ENCODE assay signal across 1 cellular context in genomic region chr22:22431271-22432220, GRCh38.
TF ChIP-seq lines count a peak whose summit lies in the region.

No MANE protein-coding gene starts in this region.

TF ChIP-seq in endothelial cell of umbilical vein, 7 proteins besides CTCF, POLR2A, EP300 and RAD21:
- TF ChIP-seq EZH2 (IDR thresholded peaks at IDR 0.05; ENCODE audit: borderline replicate concordance, low read depth, low read length, severe bottlenecking) (no peak), FOS (IDR thresholded peaks at IDR 0.05; ENCODE audit: borderline replicate concordance, insufficient read depth, low read length) (no peak), MYC (IDR thresholded peaks at IDR 0.05; ENCODE audit: low read depth, low read length) (no peak), MAX (IDR thresholded peaks at IDR 0.05; ENCODE audit: insufficient read depth, insufficient read length) (no peak), JUN (IDR thresholded peaks at IDR 0.05; ENCODE audit: borderline replicate concordance, insufficient read depth, insufficient read length, low read depth) (no peak), POLR2AphosphoS5 (IDR thresholded peaks at IDR 0.05; ENCODE audit: insufficient read depth, low read depth, low read length) (no peak), GATA2 (IDR thresholded peaks at IDR 0.05; ENCODE audit: insufficient read depth, insufficient read length, low read depth, low read length) (no peak)
